18 cellular contexts compared by ENCODE assay signal in the genomic region with DNA sequence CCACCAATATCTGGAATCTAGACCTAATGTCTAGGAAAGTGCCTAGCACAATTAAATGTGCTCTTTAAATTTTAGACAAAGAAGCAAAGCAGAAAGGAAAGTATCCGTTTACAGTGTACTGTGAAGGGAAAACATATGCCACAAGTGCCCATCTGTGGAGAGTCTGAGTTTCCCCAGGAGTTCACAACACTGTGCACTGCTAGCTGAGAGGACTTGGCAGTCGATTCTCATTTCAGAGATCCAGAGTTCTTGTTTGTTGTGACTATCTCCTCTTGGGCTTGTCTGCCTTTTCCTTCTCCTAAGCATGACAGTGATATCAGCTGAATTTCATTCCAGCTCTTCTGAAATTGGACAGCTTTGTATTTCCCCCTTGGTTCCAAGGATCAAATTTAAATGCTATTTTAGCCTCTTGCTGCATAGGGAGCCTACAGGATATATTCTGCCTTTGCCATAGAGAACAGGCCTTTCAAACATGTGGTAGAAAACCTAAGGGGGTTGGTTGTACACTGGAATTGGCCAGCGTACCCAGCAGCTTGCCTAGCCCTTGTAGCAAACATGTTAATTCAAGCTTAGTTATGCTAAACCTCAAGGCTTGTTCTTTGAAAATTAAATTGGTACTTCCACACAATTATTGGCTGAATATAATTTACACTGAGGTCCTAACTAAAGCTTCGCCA.
DNase-seq lines count a peak whose midpoint lies in the region; ATAC-seq and TF ChIP-seq lines count a peak whose summit lies in the region.
"Had no signal": no experiment of that assay in that cellular context is flagged by ENCODE, and none has a peak within 500 bp of the region (broad histone marks: within the 10 kb centered on the region; RNA-seq: fewer than 3 reads in every experiment).

No MANE protein-coding gene starts in this region.

- no peaks in the 10 kb centered on the region for H3K9me2 ChIP-seq in SK-N-SH

- 44% methylated on average over 4 of the region's 4 CpGs for WGBS in SK-N-SH (ENCODE audit: low lambda C conversion rate)
- 52% methylated on average over 4 of the region's 4 CpGs for WGBS in right cardiac atrium

- H3K4me3 ChIP-seq in SK-N-SH (ENCODE audit: low read depth in 2 of 2, low read length in 1 of 2) = no peak overlapping the region
- H3K4me3 ChIP-seq in right cardiac atrium (ENCODE audit: low read length) = no peak overlapping the region
- no peak overlapping the region for H3K4me3 ChIP-seq in upper lobe of right lung
- no peak overlapping the region for H3K4me3 ChIP-seq in brain microvascular endothelial cell (ENCODE audit: low read depth, low read length)
- H3K4me3 ChIP-seq: upper lobe of left lung had no signal

- POLR2A ChIA-PET in SK-N-SH (lab: Yijun Ruan, JAX) = no interaction called here

- no peak for TF ChIP-seq CTCF in SK-N-SH (IDR thresholded peaks at IDR 0.05)
- no peak for TF ChIP-seq CTCF in upper lobe of right lung (IDR thresholded peaks at IDR 0.05)
- no peak for TF ChIP-seq CTCF in brain microvascular endothelial cell (IDR thresholded peaks at IDR 0.05; ENCODE audit: low read depth, low read length, missing control alignments)
- TF ChIP-seq CTCF in GM13977 (IDR thresholded peaks at IDR 0.05; ENCODE audit: extremely low read depth, insufficient read depth, missing control alignments) = no peak

- H2AFZ ChIP-seq in SK-N-SH (ENCODE audit: low read depth) = no peak overlapping the region

- H3K9me3 ChIP-seq in SK-N-SH (no peaks in the 10 kb centered on the region), right cardiac atrium (ENCODE audit: control insufficient read depth, low read length) (no peaks in the 10 kb centered on the region), upper lobe of right lung (no peaks in the 10 kb centered on the region)
- H3K9me3 ChIP-seq: upper lobe of left lung had no signal

- DNase-seq in SK-N-SH (no peak), cerebellar nuclear complex (lab: John Stamatoyannopoulos, UW) (peak; percentile 11 to 51), right cardiac atrium (peak in 1 of 3 donors; percentile 47), upper lobe of right lung (no peak), brain microvascular endothelial cell (no peak), mucosa of gallbladder (ENCODE audit: low spot score) (no peak), GM13977 (ENCODE audit: low spot score) (no peak)
- DNase-seq: activated B cell treated with CpG ODN at 0.5 μM for 24 hours; hypothalamus; kidney glomerular epithelial cell; midbrain; NCI-H1436 treated with DMSO at 0.1 percent for 48 hours; NCI-H526 treated with DMSO at 0.1 percent for 48 hours; stimulated activated naive CD8-positive, alpha-beta T cell treated with anti-CD3 and anti-CD28 coated beads, Interleukin-15, amount 100 ng/mL, for 72 hours; T-helper 2 cell; upper lobe of left lung had no signal

- in situ Hi-C loops in brain microvascular endothelial cell (cut with HindIII; ENCODE audit: low pct_ligation_motif_present, low sequenced_read_pairs) = no loop called here
- in situ Hi-C loops in GM13977 (cut with MboI; ENCODE audit: low pct_unique_long_range_greater_than_20kb, low sequenced_read_pairs, unreplicated experiment) = no loop called here

- peaks cover 5% of the 10 kb centered on the region for H3F3A ChIP-seq in SK-N-SH (replicated peaks; ENCODE audit: insufficient read depth)

- H3K27ac ChIP-seq in SK-N-SH (ENCODE audit: low read depth in 2 of 2, low read length in 1 of 2) = no peak overlapping the region
- peak overlapping the region; percentile 36 for H3K27ac ChIP-seq in right cardiac atrium (ENCODE audit: low read length)
- H3K27ac ChIP-seq in upper lobe of right lung = no peak overlapping the region
- no peak overlapping the region for H3K27ac ChIP-seq in brain microvascular endothelial cell
- H3K27ac ChIP-seq: upper lobe of left lung had no signal

- H3K9ac ChIP-seq in SK-N-SH = no peak overlapping the region

- no peaks in the 10 kb centered on the region for H3K36me3 ChIP-seq in SK-N-SH (replicated peaks in 1 of 2; ENCODE audit: control insufficient read depth in 1 of 2, insufficient read depth in 2 of 2, low read length in 1 of 2)
- no peaks in the 10 kb centered on the region for H3K36me3 ChIP-seq in upper lobe of right lung
- no peaks in the 10 kb centered on the region for H3K36me3 ChIP-seq in brain microvascular endothelial cell (replicated peaks)
- H3K36me3 ChIP-seq: upper lobe of left lung had no signal

- H3K27me3 ChIP-seq in SK-N-SH (ENCODE audit: insufficient read depth) (no peaks in the 10 kb centered on the region), right cardiac atrium (ENCODE audit: control insufficient read depth, insufficient read depth) (no peaks in the 10 kb centered on the region), upper lobe of right lung (no peaks in the 10 kb centered on the region), brain microvascular endothelial cell (replicated peaks) (no peaks in the 10 kb centered on the region)
- H3K27me3 ChIP-seq: upper lobe of left lung had no signal

- no peaks in the 10 kb centered on the region for H3K79me2 ChIP-seq in SK-N-SH (ENCODE audit: insufficient read depth)

- no peak overlapping the region for H3K4me2 ChIP-seq in SK-N-SH

- intact Hi-C loops in right cardiac atrium (cut with DNase I) = no loop called here
- intact Hi-C loops in upper lobe of right lung (cut with DNase I) = no loop called here

- no peaks in the 10 kb centered on the region for H3K4me1 ChIP-seq in SK-N-SH (ENCODE audit: control insufficient read depth in 1 of 2, insufficient read depth in 2 of 2, low read depth in 1 of 2, low read length in 1 of 2)
- peaks cover 2% of the 10 kb centered on the region for H3K4me1 ChIP-seq in right cardiac atrium (ENCODE audit: control insufficient read depth, insufficient read depth, low read length)
- H3K4me1 ChIP-seq in upper lobe of right lung = no peaks in the 10 kb centered on the region
- H3K4me1 ChIP-seq: upper lobe of left lung had no signal

- CTCF ChIA-PET in SK-N-SH (lab: Yijun Ruan, JAX) = no interaction called here

- TF ChIP-seq RAD21 in SK-N-SH (IDR thresholded peaks at IDR 0.05; ENCODE audit: low read length) = no peak

- TF ChIP-seq EP300 in SK-N-SH (IDR thresholded peaks at IDR 0.05; ENCODE audit: borderline replicate concordance in 1 of 2, low read depth in 1 of 2, low read length in 1 of 2) = no peak

- no peaks in the 10 kb centered on the region for H4K20me1 ChIP-seq in SK-N-SH (ENCODE audit: insufficient read depth)

- ATAC-seq in SK-N-SH treated with all-trans-retinoic acid at 6 μM for 48 hours (peak; percentile 50; the same call in 1 of the 3 replicates), right cardiac atrium (peak; percentile 80 to 94), upper lobe of right lung (peak; percentile 29)
- ATAC-seq: esophagus mucosa; stimulated activated naive CD8-positive, alpha-beta T cell treated with anti-CD3 and anti-CD28 coated beads, Interleukin-15, amount 100 ng/mL, for 72 hours had no signal

TF ChIP-seq in SK-N-SH treated with all-trans-retinoic acid at 6 μM for 48 hours, 23 proteins besides CTCF, POLR2A, EP300 and RAD21 (continues in another document):
- no peak for TF ChIP-seq OSR1 (CRISPR knock-in tag; IDR thresholded peaks at IDR 0.05)
- no peak for TF ChIP-seq PPARA (CRISPR knock-in tag; IDR thresholded peaks at IDR 0.05; ENCODE audit: borderline replicate concordance)
- TF ChIP-seq ZFP30 (CRISPR knock-in tag; IDR thresholded peaks at IDR 0.05) = no peak
- no peak for TF ChIP-seq ZNF70 (CRISPR knock-in tag; IDR thresholded peaks at IDR 0.05)
- TF ChIP-seq TOX (CRISPR knock-in tag; IDR thresholded peaks at IDR 0.05; ENCODE audit: borderline replicate concordance) = no peak
- no peak for TF ChIP-seq ZC3H10 (CRISPR knock-in tag; IDR thresholded peaks at IDR 0.05)
- no peak for TF ChIP-seq ISL1 (CRISPR knock-in tag; IDR thresholded peaks at IDR 0.05)
- TF ChIP-seq, protein P1, sequence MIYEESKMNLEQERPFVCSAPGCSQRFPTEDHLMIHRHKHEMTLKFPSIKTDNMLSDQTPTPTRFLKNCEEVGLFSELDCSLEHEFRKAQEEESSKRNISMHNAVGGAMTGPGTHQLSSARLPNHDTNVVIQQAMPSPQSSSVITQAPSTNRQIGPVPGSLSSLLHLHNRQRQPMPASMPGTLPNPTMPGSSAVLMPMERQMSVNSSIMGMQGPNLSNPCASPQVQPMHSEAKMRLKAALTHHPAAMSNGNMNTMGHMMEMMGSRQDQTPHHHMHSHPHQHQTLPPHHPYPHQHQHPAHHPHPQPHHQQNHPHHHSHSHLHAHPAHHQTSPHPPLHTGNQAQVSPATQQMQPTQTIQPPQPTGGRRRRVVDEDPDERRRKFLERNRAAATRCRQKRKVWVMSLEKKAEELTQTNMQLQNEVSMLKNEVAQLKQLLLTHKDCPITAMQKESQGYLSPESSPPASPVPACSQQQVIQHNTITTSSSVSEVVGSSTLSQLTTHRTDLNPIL (CRISPR knock-in tag; IDR thresholded peaks at IDR 0.05; ENCODE audit: low read depth) = no peak
- TF ChIP-seq ARNTL (CRISPR knock-in tag; IDR thresholded peaks at IDR 0.05; ENCODE audit: borderline replicate concordance, low read depth) = no peak

TF ChIP-seq in SK-N-SH, 30 proteins besides CTCF, POLR2A, EP300 and RAD21 (continues in another document):
- TF ChIP-seq, protein P2, sequence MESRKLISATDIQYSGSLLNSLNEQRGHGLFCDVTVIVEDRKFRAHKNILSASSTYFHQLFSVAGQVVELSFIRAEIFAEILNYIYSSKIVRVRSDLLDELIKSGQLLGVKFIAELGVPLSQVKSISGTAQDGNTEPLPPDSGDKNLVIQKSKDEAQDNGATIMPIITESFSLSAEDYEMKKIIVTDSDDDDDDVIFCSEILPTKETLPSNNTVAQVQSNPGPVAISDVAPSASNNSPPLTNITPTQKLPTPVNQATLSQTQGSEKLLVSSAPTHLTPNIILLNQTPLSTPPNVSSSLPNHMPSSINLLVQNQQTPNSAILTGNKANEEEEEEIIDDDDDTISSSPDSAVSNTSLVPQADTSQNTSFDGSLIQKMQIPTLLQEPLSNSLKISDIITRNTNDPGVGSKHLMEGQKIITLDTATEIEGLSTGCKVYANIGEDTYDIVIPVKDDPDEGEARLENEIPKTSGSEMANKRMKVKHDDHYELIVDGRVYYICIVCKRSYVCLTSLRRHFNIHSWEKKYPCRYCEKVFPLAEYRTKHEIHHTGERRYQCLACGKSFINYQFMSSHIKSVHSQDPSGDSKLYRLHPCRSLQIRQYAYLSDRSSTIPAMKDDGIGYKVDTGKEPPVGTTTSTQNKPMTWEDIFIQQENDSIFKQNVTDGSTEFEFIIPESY (IDR thresholded peaks at IDR 0.05; ENCODE audit: borderline replicate concordance, low read depth) = no peak
- TF ChIP-seq, protein P3, sequence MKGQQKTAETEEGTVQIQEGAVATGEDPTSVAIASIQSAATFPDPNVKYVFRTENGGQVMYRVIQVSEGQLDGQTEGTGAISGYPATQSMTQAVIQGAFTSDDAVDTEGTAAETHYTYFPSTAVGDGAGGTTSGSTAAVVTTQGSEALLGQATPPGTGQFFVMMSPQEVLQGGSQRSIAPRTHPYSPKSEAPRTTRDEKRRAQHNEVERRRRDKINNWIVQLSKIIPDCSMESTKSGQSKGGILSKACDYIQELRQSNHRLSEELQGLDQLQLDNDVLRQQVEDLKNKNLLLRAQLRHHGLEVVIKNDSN (IDR thresholded peaks at IDR 0.05; ENCODE audit: borderline replicate concordance, low read depth) = no peak
- TF ChIP-seq EZH2phosphoT487 (IDR thresholded peaks at IDR 0.05; ENCODE audit: borderline replicate concordance, low read depth) = no peak
- no peak for TF ChIP-seq SIN3A (IDR thresholded peaks at IDR 0.05; ENCODE audit: borderline replicate concordance, low read depth, low read length)
- TF ChIP-seq CHD2 (IDR thresholded peaks at IDR 0.05; ENCODE audit: low read length, partially characterized antibody) = no peak

Comparison
In these comparisons a context has a peak if more than half of its experiments do, and no peak if none do; other contexts are left out.
1. ATAC-seq: peak in every context shown above with its lines; median percentile 87 in right cardiac atrium; 50 in SK-N-SH treated with all-trans-retinoic acid at 6 μM for 48 hours; 29 in upper lobe of right lung.
2. DNase-seq: peak in cerebellar nuclear complex (2 of 2); none in SK-N-SH (single experiment), upper lobe of right lung (single experiment), brain microvascular endothelial cell (single experiment), mucosa of gallbladder (single experiment) and GM13977 (single experiment).